In the genomic region with DNA sequence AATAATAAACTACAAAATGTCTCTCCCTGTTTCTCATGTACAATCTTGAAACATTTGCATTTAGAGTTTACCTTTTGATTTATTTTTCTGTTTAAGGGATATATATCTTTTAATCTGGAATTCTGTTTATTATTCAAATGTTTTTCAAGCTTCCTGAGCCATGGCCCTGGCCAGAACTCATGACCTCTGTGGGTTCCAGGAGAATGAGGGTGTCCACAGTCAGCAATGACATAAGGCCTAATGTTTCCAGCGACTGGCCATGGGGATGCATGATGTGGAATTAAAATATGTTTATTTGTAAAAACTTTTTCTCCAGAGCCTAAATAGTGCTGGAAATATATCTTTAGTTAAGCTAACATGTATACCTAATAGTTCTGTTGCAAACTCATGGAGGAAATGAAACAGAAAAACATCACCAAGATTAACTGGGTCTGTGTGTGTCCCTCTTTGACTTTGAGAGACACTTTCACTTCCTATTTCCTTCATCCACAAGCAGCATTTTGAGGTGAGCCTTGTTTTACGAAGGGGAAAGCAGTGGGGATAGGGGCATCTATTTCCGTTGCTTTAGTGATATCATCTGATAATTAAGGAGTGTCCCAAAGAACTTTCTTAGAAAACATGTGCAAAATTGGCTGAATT, we compare ENCODE assay signal across 21 cellular contexts.
DNase-seq lines count a peak whose midpoint lies in the region; ATAC-seq and TF ChIP-seq lines count a peak whose summit lies in the region.
"Had no signal": no experiment of that assay in that cellular context is flagged by ENCODE, and none has a peak within 500 bp of the region (broad histone marks: within the 10 kb centered on the region; RNA-seq: fewer than 3 reads in every experiment).

No MANE protein-coding gene starts in this region.

- no peaks in the 10 kb centered on the region for H3K79me2 ChIP-seq in mammary epithelial cell (ENCODE audit: insufficient read depth, low read length)

- intact Hi-C loops in Right ventricle myocardium inferior (cut with DNase I) (no loop called here), mammary epithelial cell (cut with micrococcal nuclease) (no loop called here)

- no TSS peak for BruUV-seq in mammary epithelial cell (replicated peaks; lab: Mats Ljungman, UMichigan)

- CTCF ChIA-PET in T-cell (lab: Charles Lee) = no interaction called here
- CTCF ChIA-PET in mammary epithelial cell (lab: Charles Lee; ENCODE audit: low non-redundant PET) = no interaction called here

- no peaks in the 10 kb centered on the region for H3K36me3 ChIP-seq in MG63
- H3K36me3 ChIP-seq in adipocyte (ENCODE audit: control insufficient read depth, insufficient read depth, low read length, severe bottlenecking) = no peaks in the 10 kb centered on the region
- H3K36me3 ChIP-seq in mammary epithelial cell (ENCODE audit: insufficient read depth, low read length) = no peaks in the 10 kb centered on the region
- H3K36me3 ChIP-seq: right lobe of liver had no signal

- no peaks in the 10 kb centered on the region; the same call in 1 of the 2 replicates for H3K27me3 ChIP-seq in MG63
- H3K27me3 ChIP-seq in adipocyte (replicated peaks; ENCODE audit: control insufficient read depth, insufficient read depth, low read length) = no peaks in the 10 kb centered on the region
- no peaks in the 10 kb centered on the region for H3K27me3 ChIP-seq in mammary epithelial cell (ENCODE audit: insufficient read depth, low read length)
- H3K27me3 ChIP-seq: right lobe of liver had no signal

- ATAC-seq in GM18867 (IDR thresholded peaks at IDR 0.05; ENCODE audit: unreplicated experiment) (peak; percentile 71), T-cell (replicated peaks in 1 of 4) (no peak), Right ventricle myocardium inferior (no peak)
- ATAC-seq in stimulated activated memory B cell treated with anti-CD40 and anti-IgM and Interleukin-4, amounts not matched to agents 10 μg/mL and 1 μg/mL and 100 μg/mL, for 72 hours = peak; percentile 64
- ATAC-seq: left cardiac atrium; mucosa of descending colon; right lobe of liver; stimulated activated naive CD8-positive, alpha-beta T cell treated with anti-CD3 and anti-CD28 coated beads, Interleukin-15, amount 100 ng/mL, for 72 hours had no signal

- peaks cover 15% of the 10 kb centered on the region for H3K27me3 Mint-ChIP-seq in stimulated activated memory B cell treated with anti-CD40 and anti-IgM and Interleukin-4, amounts not matched to agents 10 μg/mL and 1 μg/mL and 100 μg/mL, for 72 hours
- H3K27me3 Mint-ChIP-seq in T-cell = peaks cover 3 to 10% of the 10 kb centered on the region in 2 donors
- H3K27me3 Mint-ChIP-seq: activated CD4-positive, alpha-beta T cell treated with anti-CD3 and anti-CD28 coated beads, Interleukin-2, amount 10 ng/mL, durations not matched to agents 24 days and 14 days had no signal

- no peaks in the 10 kb centered on the region for H3K36me3 Mint-ChIP-seq in stimulated activated memory B cell treated with anti-CD40 and anti-IgM and Interleukin-4, amounts not matched to agents 10 μg/mL and 1 μg/mL and 100 μg/mL, for 72 hours
- no peaks in the 10 kb centered on the region for H3K36me3 Mint-ChIP-seq in T-cell

- in situ Hi-C loops in mammary epithelial cell (cut with MboI; ENCODE audit: low sequenced_read_pairs in 2 of 2) = no loop called here

- no peak overlapping the region for H3K4me2 ChIP-seq in mammary epithelial cell (ENCODE audit: insufficient read depth, low read depth, low read length)
- H3K4me2 ChIP-seq: PC-9 had no signal

- H4K20me1 ChIP-seq in mammary epithelial cell (ENCODE audit: insufficient read depth, low read length) = no peaks in the 10 kb centered on the region

- H2AFZ ChIP-seq in mammary epithelial cell (ENCODE audit: low read depth, low read length) = no peak overlapping the region
- H2AFZ ChIP-seq: PC-9 had no signal

- dilution Hi-C loops in mammary epithelial cell (cut with HindIII; ENCODE audit: low sequenced_read_pairs) = no loop called here

- H3K27ac Mint-ChIP-seq in stimulated activated memory B cell treated with anti-CD40 and anti-IgM and Interleukin-4, amounts not matched to agents 10 μg/mL and 1 μg/mL and 100 μg/mL, for 72 hours = no peak overlapping the region
- no peak overlapping the region for H3K27ac Mint-ChIP-seq in T-cell
- H3K27ac Mint-ChIP-seq: activated CD4-positive, alpha-beta T cell treated with anti-CD3 and anti-CD28 coated beads, Interleukin-2, amount 10 ng/mL, durations not matched to agents 24 days and 14 days; stimulated activated naive CD8-positive, alpha-beta T cell treated with anti-CD3 and anti-CD28 coated beads, Interleukin-15, amount 100 ng/mL, for 72 hours had no signal

- H3K9ac ChIP-seq in adipocyte (ENCODE audit: low read length) (peak overlapping the region; percentile 39), mammary epithelial cell (ENCODE audit: insufficient read depth, low read length) (no peak overlapping the region)

- H3K4me3 ChIP-seq in MG63 (no peak overlapping the region), adipocyte (ENCODE audit: low read length) (no peak overlapping the region), mammary epithelial cell (replicated peaks in 1 of 3; ENCODE audit: insufficient read depth in 1 of 3, low read depth in 2 of 3, low read length in 3 of 3) (no peak overlapping the region)
- H3K4me3 ChIP-seq: mucosa of descending colon, PC-9, right lobe of liver had no signal

- H3K4me1 ChIP-seq in adipocyte (ENCODE audit: control insufficient read depth, insufficient read depth, low read length) (peaks cover 45% of the 10 kb centered on the region), mammary epithelial cell (ENCODE audit: insufficient read depth, low read length) (no peaks in the 10 kb centered on the region)
- H3K4me1 ChIP-seq: right lobe of liver had no signal

- no peak for TF ChIP-seq CTCF in mammary epithelial cell (conservative IDR thresholded peaks at IDR 0.05 in 1 of 2, IDR thresholded peaks at IDR 0.05 in 1 of 2; ENCODE audit: extremely low read depth in 1 of 2, insufficient read depth in 1 of 2, low read depth in 1 of 2, low read length in 2 of 2)

- POLR2A ChIA-PET in T-cell (lab: Charles Lee) = no interaction called here

- H3K4me3 Mint-ChIP-seq in stimulated activated memory B cell treated with anti-CD40 and anti-IgM and Interleukin-4, amounts not matched to agents 10 μg/mL and 1 μg/mL and 100 μg/mL, for 72 hours = no peak overlapping the region
- no peak overlapping the region for H3K4me3 Mint-ChIP-seq in T-cell
- H3K4me3 Mint-ChIP-seq: activated CD4-positive, alpha-beta T cell treated with anti-CD3 and anti-CD28 coated beads, Interleukin-2, amount 10 ng/mL, durations not matched to agents 24 days and 14 days; stimulated activated naive CD8-positive, alpha-beta T cell treated with anti-CD3 and anti-CD28 coated beads, Interleukin-15, amount 100 ng/mL, for 72 hours had no signal

- H3K27ac ChIP-seq in mammary epithelial cell (ENCODE audit: insufficient read depth, low read depth, low read length) = no peak overlapping the region
- H3K27ac ChIP-seq: PC-9, right lobe of liver had no signal

- DNase-seq in MG63 (peak; percentile 78), adipocyte (ENCODE audit: low read depth) (no peak), T-cell (no peak), Right ventricle myocardium inferior (ENCODE audit: missing footprints) (no peak), mammary epithelial cell (no peak), NCI-H2107 treated with DMSO at 0.1 percent for 48 hours (lab: John Stamatoyannopoulos, UW; ENCODE audit: unreplicated experiment) (no peak)
- DNase-seq: activated CD4-positive, alpha-beta T cell treated with anti-CD3 and anti-CD28 coated beads, Interleukin-2, amount 10 ng/mL, durations not matched to agents 24 days and 14 days; activated CD8-positive, alpha-beta memory T cell treated with anti-CD3 and anti-CD28 coated beads, Interleukin-2, amount 50 U/mL, for 4 hours; activated gamma-delta T cell; amygdala; cerebellar nuclear complex; HCEC 1CT; left cardiac atrium; mucosa of descending colon; NCI-H1930; NCI-H446 treated with DMSO at 0.1 percent for 48 hours; PC-9; right lobe of liver; stimulated activated naive CD8-positive, alpha-beta T cell treated with anti-CD3 and anti-CD28 coated beads, Interleukin-15, amount 100 ng/mL, for 72 hours had no signal

- no peaks in the 10 kb centered on the region for H3K4me1 Mint-ChIP-seq in stimulated activated memory B cell treated with anti-CD40 and anti-IgM and Interleukin-4, amounts not matched to agents 10 μg/mL and 1 μg/mL and 100 μg/mL, for 72 hours
- peaks cover 0 to 2% (median 0%) of the 10 kb centered on the region in 3 donors for H3K4me1 Mint-ChIP-seq in T-cell
- H3K4me1 Mint-ChIP-seq: activated CD4-positive, alpha-beta T cell treated with anti-CD3 and anti-CD28 coated beads, Interleukin-2, amount 10 ng/mL, durations not matched to agents 24 days and 14 days; stimulated activated naive CD8-positive, alpha-beta T cell treated with anti-CD3 and anti-CD28 coated beads, Interleukin-15, amount 100 ng/mL, for 72 hours had no signal

- H3K9me3 ChIP-seq in MG63 (no peaks in the 10 kb centered on the region), adipocyte (ENCODE audit: control insufficient read depth, low read length) (no peaks in the 10 kb centered on the region), mammary epithelial cell (replicated peaks; ENCODE audit: insufficient read depth, low read length) (peaks cover 16% of the 10 kb centered on the region)
- H3K9me3 ChIP-seq: mucosa of descending colon, right lobe of liver had no signal

- no peaks in the 10 kb centered on the region for H3K9me3 Mint-ChIP-seq in stimulated activated memory B cell treated with anti-CD40 and anti-IgM and Interleukin-4, amounts not matched to agents 10 μg/mL and 1 μg/mL and 100 μg/mL, for 72 hours
- H3K9me3 Mint-ChIP-seq in T-cell = no peaks in the 10 kb centered on the region
- H3K9me3 Mint-ChIP-seq: activated CD4-positive, alpha-beta T cell treated with anti-CD3 and anti-CD28 coated beads, Interleukin-2, amount 10 ng/mL, durations not matched to agents 24 days and 14 days; stimulated activated naive CD8-positive, alpha-beta T cell treated with anti-CD3 and anti-CD28 coated beads, Interleukin-15, amount 100 ng/mL, for 72 hours had no signal

- 60% methylated on average over 3 of the region's 3 CpGs for WGBS in mammary epithelial cell (ENCODE audit: low coverage, missing lambda C conversion rate)

Comparison
In these comparisons a context has a peak if more than half of its experiments do, and no peak if none do; other contexts are left out.
1. ATAC-seq: peak in GM18867 (single experiment) and stimulated activated memory B cell treated with anti-CD40 and anti-IgM and Interleukin-4, amounts not matched to agents 10 μg/mL and 1 μg/mL and 100 μg/mL, for 72 hours (single experiment); none in T-cell (0 of 4) and Right ventricle myocardium inferior (single experiment).